In the genomic region with DNA sequence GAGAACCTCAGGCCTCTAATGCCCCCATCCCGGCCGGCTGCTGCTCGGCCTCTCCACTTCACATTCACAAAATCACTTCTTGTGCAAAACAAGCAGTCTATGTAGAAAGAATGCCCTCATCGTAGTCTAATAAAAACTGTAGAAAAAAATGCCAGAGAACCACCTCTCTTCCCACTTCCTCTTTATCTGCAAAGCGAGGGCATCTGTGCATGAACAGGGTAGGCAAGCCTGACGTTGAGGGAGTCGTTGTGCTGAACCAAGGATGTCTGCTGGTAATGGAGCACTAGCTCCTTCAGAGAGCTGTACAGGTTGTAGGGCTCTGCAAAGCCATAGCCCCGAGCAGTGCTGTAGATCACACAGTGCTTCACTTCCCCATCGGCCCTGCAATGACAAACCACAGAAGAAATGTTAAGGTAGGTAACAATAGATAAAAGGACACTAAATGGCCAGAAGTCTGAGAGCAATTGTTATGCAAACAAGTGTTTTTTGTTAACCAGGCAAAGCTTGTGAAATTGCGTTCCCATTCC, we compare ENCODE assay signal across 10 cellular contexts.
DNase-seq lines count a peak whose midpoint lies in the region; ATAC-seq, FAIRE-seq and TF ChIP-seq lines count a peak whose summit lies in the region.
"Had no signal": no experiment of that assay in that cellular context is flagged by ENCODE, and none has a peak within 500 bp of the region (broad histone marks: within the 10 kb centered on the region; RNA-seq: fewer than 3 reads in every experiment).

No MANE protein-coding gene starts in this region.

- in situ Hi-C loops in GM12878 (cut with MboI) = no loop called here

- no peak; the same call in 1 of the 2 replicates for TF ChIP-seq RAD21 in GM12878 (IDR thresholded peaks at IDR 0.05; ENCODE audit: insufficient read depth, low read depth, low read length)

- H3K27ac ChIP-seq in GM12878 (ENCODE audit: control insufficient read depth, insufficient read depth) = peak overlapping the region; percentile 80
- H3K27ac ChIP-seq: right lobe of liver had no signal

- peak overlapping the region; percentile 36 for H3K9ac ChIP-seq in GM12878 (ENCODE audit: control insufficient read depth, insufficient read depth, low read length)

- SMC1A ChIA-PET in GM12878 (lab: Charles Lee; ENCODE audit: uncharacterized antibody, unreplicated experiment) = interaction anchor here (0.6 to 5.3 kb wide), 18 partner anchors 20 to 181 kb away, joined by 3 to 43 read pairs (median 4); a partner anchor contains a TSS

- H3K9me3 ChIP-seq in GM12878 (replicated peaks; ENCODE audit: control insufficient read depth, insufficient read depth, low read length) = no peaks in the 10 kb centered on the region
- H3K9me3 ChIP-seq: right lobe of liver had no signal

- POLR2A ChIA-PET in GM12878 (lab: Charles Lee) = interaction anchor here (0.7 to 2.4 kb wide), 3 partner anchors 17 to 92 kb away, joined by 3 to 5 read pairs (median 3); no protein-coding TSS in a partner anchor

- TF ChIP-seq POLR2A in GM12878 (IDR thresholded peaks at IDR 0.05; ENCODE audit: low read depth, low read length) = peak; percentile 52; the same call in 1 of the 2 replicates

- H3K4me2 ChIP-seq in GM12878 (ENCODE audit: control insufficient read depth, insufficient read depth) = peak overlapping the region; percentile 40

- CTCF ChIA-PET in GM12878 (lab: Yijun Ruan, JAX) = interaction anchor here (0.6 to 13.2 kb wide), 9 partner anchors 10 to 1136 kb away, joined by 3 to 293 read pairs (median 4); a partner anchor contains a TSS

- H2AFZ ChIP-seq in GM12878 (ENCODE audit: control insufficient read depth, low read depth, low read length) = peak overlapping the region; percentile 13

- 1% methylated on average over 10 of the region's 10 CpGs for WGBS in GM12878 (ENCODE audit: insufficient coverage, insufficient replicate concordance, low lambda C conversion rate, missing lambda C conversion rate)

- peaks cover 35% of the 10 kb centered on the region for H3K4me1 ChIP-seq in GM12878 (ENCODE audit: control insufficient read depth, insufficient read depth, low read length)

- TF ChIP-seq CTCF in GM12878 (IDR thresholded peaks at IDR 0.05 in 2 of 3, conservative IDR thresholded peaks at IDR 0.05 in 1 of 3; ENCODE audit: control insufficient read depth in 2 of 3, extremely low read depth in 1 of 3, insufficient read depth in 1 of 3, low read depth in 3 of 3, low read length in 3 of 3) = no peak

- H3K4me3 ChIP-seq in GM08714 (ENCODE audit: low read length) (peak overlapping the region; percentile 29; the same call in 1 of the 2 replicates), GM12878 (no peak overlapping the region)
- H3K4me3 ChIP-seq: right lobe of liver had no signal

- ATAC-seq in GM21381 (IDR thresholded peaks at IDR 0.05; ENCODE audit: unreplicated experiment) = peak; percentile 79
- ATAC-seq in HG03457 (IDR thresholded peaks at IDR 0.05; ENCODE audit: unreplicated experiment) = peak; percentile 79
- ATAC-seq in GM12878 = peak; percentile 97

- DNase-seq in GM12878 (ENCODE audit: low read depth, low spot score) = peak; percentile 92
- DNase-seq in NCI-H510A treated with DMSO at 0.1 percent for 48 hours (lab: John Stamatoyannopoulos, UW) = no peak
- DNase-seq in kidney tubule cell (ENCODE audit: low spot score) = no peak
- no peak for DNase-seq in activated naive CD4-positive, alpha-beta T cell treated with Interleukin-2 at 50 U/mL for 16 hours
- no peak for DNase-seq in HT-29 (ENCODE audit: low spot score)
- DNase-seq: EL, right lobe of liver had no signal

- no peaks in the 10 kb centered on the region for H4K20me1 ChIP-seq in GM12878 (ENCODE audit: control insufficient read depth, insufficient read depth)

- no TSS peak for BruUV-seq in GM12878 (replicated peaks; lab: Mats Ljungman, UMichigan)

- TF ChIP-seq EP300 in GM12878 (IDR thresholded peaks at IDR 0.05; ENCODE audit: borderline replicate concordance in 1 of 2, control insufficient read depth in 1 of 2, low read depth in 2 of 2, low read length in 2 of 2) = peak in 1 of 2 experiments; percentile 54; a peak in 2 of 4 replicates

- RAD21 ChIA-PET in GM12878 (lab: Charles Lee; ENCODE audit: unreplicated experiment) = interaction anchor here (0.6 to 3.3 kb wide), 12 partner anchors 17 to 180 kb away, joined by 3 to 20 read pairs (median 4); no protein-coding TSS in a partner anchor

- no peaks in the 10 kb centered on the region for H3K79me2 ChIP-seq in GM12878 (ENCODE audit: control insufficient read depth, insufficient read depth, low read length)

- peak; percentile 73 for FAIRE-seq in GM12878 (lab: Jason Lieb, UNC)

- H3K36me3 ChIP-seq in GM12878 (ENCODE audit: control insufficient read depth in 2 of 2, insufficient read depth in 2 of 2, low read length in 1 of 2) = peaks cover 3 to 5% of the 10 kb centered on the region in 2 experiments; a peak in 3 of 4 replicates
- H3K36me3 ChIP-seq: right lobe of liver had no signal

- intact Hi-C loops in GM12878 (cut with micrococcal nuclease; ENCODE audit: unreplicated experiment) = loop anchor here (2.0 kb wide), 1 partner anchor 89 kb away; a partner anchor contains a TSS

- no peaks in the 10 kb centered on the region for H3K27me3 ChIP-seq in GM12878 (replicated peaks in 1 of 2; ENCODE audit: control insufficient read depth in 2 of 2, insufficient read depth in 2 of 2, low read length in 1 of 2)
- H3K27me3 ChIP-seq: right lobe of liver had no signal

TF ChIP-seq in GM12878, 131 proteins besides CTCF, POLR2A, EP300 and RAD21 (continues in another document):
- TF ChIP-seq RFX5 (IDR thresholded peaks at IDR 0.05; ENCODE audit: low read depth, low read length) (no peak), POU2F2 (IDR thresholded peaks at IDR 0.05; ENCODE audit: borderline replicate concordance, low read depth, low read length) (peak; percentile 44; the same call in 1 of the 3 replicates), ZNF622 (IDR thresholded peaks at IDR 0.05) (no peak), TCF3 (IDR thresholded peaks at IDR 0.05; ENCODE audit: borderline replicate concordance, insufficient read depth, low read depth, low read length) (no peak)
- TF ChIP-seq, protein P1, sequence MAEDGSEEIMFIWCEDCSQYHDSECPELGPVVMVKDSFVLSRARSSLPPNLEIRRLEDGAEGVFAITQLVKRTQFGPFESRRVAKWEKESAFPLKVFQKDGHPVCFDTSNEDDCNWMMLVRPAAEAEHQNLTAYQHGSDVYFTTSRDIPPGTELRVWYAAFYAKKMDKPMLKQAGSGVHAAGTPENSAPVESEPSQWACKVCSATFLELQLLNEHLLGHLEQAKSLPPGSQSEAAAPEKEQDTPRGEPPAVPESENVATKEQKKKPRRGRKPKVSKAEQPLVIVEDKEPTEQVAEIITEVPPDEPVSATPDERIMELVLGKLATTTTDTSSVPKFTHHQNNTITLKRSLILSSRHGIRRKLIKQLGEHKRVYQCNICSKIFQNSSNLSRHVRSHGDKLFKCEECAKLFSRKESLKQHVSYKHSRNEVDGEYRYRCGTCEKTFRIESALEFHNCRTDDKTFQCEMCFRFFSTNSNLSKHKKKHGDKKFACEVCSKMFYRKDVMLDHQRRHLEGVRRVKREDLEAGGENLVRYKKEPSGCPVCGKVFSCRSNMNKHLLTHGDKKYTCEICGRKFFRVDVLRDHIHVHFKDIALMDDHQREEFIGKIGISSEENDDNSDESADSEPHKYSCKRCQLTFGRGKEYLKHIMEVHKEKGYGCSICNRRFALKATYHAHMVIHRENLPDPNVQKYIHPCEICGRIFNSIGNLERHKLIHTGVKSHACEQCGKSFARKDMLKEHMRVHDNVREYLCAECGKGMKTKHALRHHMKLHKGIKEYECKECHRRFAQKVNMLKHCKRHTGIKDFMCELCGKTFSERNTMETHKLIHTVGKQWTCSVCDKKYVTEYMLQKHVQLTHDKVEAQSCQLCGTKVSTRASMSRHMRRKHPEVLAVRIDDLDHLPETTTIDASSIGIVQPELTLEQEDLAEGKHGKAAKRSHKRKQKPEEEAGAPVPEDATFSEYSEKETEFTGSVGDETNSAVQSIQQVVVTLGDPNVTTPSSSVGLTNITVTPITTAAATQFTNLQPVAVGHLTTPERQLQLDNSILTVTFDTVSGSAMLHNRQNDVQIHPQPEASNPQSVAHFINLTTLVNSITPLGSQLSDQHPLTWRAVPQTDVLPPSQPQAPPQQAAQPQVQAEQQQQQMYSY (CRISPR knock-in tag; IDR thresholded peaks at IDR 0.05) = no peak
- TF ChIP-seq, protein P2, sequence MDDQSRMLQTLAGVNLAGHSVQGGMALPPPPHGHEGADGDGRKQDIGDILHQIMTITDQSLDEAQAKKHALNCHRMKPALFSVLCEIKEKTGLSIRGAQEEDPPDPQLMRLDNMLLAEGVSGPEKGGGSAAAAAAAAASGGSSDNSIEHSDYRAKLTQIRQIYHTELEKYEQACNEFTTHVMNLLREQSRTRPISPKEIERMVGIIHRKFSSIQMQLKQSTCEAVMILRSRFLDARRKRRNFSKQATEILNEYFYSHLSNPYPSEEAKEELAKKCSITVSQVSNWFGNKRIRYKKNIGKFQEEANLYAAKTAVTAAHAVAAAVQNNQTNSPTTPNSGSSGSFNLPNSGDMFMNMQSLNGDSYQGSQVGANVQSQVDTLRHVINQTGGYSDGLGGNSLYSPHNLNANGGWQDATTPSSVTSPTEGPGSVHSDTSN (IDR thresholded peaks at IDR 0.05; ENCODE audit: insufficient replicate concordance, low read depth, low read length) = no peak
- TF ChIP-seq, protein P3, sequence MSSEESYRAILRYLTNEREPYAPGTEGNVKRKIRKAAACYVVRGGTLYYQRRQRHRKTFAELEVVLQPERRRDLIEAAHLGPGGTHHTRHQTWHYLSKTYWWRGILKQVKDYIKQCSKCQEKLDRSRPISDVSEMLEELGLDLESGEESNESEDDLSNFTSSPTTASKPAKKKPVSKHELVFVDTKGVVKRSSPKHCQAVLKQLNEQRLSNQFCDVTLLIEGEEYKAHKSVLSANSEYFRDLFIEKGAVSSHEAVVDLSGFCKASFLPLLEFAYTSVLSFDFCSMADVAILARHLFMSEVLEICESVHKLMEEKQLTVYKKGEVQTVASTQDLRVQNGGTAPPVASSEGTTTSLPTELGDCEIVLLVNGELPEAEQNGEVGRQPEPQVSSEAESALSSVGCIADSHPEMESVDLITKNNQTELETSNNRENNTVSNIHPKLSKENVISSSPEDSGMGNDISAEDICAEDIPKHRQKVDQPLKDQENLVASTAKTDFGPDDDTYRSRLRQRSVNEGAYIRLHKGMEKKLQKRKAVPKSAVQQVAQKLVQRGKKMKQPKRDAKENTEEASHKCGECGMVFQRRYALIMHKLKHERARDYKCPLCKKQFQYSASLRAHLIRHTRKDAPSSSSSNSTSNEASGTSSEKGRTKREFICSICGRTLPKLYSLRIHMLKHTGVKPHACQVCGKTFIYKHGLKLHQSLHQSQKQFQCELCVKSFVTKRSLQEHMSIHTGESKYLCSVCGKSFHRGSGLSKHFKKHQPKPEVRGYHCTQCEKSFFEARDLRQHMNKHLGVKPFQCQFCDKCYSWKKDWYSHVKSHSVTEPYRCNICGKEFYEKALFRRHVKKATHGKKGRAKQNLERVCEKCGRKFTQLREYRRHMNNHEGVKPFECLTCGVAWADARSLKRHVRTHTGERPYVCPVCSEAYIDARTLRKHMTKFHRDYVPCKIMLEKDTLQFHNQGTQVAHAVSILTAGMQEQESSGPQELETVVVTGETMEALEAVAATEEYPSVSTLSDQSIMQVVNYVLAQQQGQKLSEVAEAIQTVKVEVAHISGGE (CRISPR knock-in tag; IDR thresholded peaks at IDR 0.05) = no peak
